23 cellular contexts compared by ENCODE assay signal in genomic region chr4:13977755-13978154, GRCh38.
DNase-seq lines count a peak whose midpoint lies in the region; ATAC-seq, FAIRE-seq and TF ChIP-seq lines count a peak whose summit lies in the region.
"Had no signal": no experiment of that assay in that cellular context is flagged by ENCODE, and none has a peak within 500 bp of the region (broad histone marks: within the 10 kb centered on the region; RNA-seq: fewer than 3 reads in every experiment).

No MANE protein-coding gene starts in this region.

- H3K27me3 Mint-ChIP-seq in activated CD8-positive, alpha-beta T cell treated with anti-CD3 and anti-CD28 coated beads for 36 hours = no peaks in the 10 kb centered on the region
- no peaks in the 10 kb centered on the region for H3K27me3 Mint-ChIP-seq in activated CD8-positive, alpha-beta T cell treated with anti-CD3 and anti-CD28 coated beads, Interleukin-2, amount 10 ng/mL, durations not matched to agents 7 days and 5 days (ENCODE audit: low read depth)
- H3K27me3 Mint-ChIP-seq: B cell had no signal

- H3K79me2 ChIP-seq in osteoblast (ENCODE audit: insufficient read depth, low read length) = no peaks in the 10 kb centered on the region

- no peaks in the 10 kb centered on the region for H3K36me3 Mint-ChIP-seq in activated CD8-positive, alpha-beta T cell treated with anti-CD3 and anti-CD28 coated beads for 36 hours (ENCODE audit: low read depth)
- H3K36me3 Mint-ChIP-seq in activated CD8-positive, alpha-beta T cell treated with anti-CD3 and anti-CD28 coated beads, Interleukin-2, amount 10 ng/mL, durations not matched to agents 7 days and 5 days (ENCODE audit: low read depth) = no peaks in the 10 kb centered on the region
- H3K36me3 Mint-ChIP-seq: CD8-positive, alpha-beta T cell had no signal

- no peaks in the 10 kb centered on the region for H3K9me3 ChIP-seq in osteoblast (ENCODE audit: low read depth, low read length)
- H3K9me3 ChIP-seq: BLaER1 treated with 17β-estradiol and CSF1 and Interleukin-3, amounts not matched to agents 10 nM and 100 nM had no signal

- POLR2A ChIA-PET in activated CD8-positive, alpha-beta T cell treated with anti-CD3 and anti-CD28 coated beads for 36 hours (lab: Charles Lee) = no interaction called here
- POLR2A ChIA-PET in activated CD8-positive, alpha-beta T cell treated with anti-CD3 and anti-CD28 coated beads, Interleukin-2, amount 10 ng/mL, durations not matched to agents 7 days and 5 days (lab: Charles Lee) = no interaction called here

- peak; percentile 8 for DNase-seq in activated CD8-positive, alpha-beta T cell treated with anti-CD3 and anti-CD28 coated beads for 36 hours
- no peak for DNase-seq in activated CD8-positive, alpha-beta T cell treated with anti-CD3 and anti-CD28 coated beads, Interleukin-2, amount 10 ng/mL, durations not matched to agents 7 days and 5 days
- DNase-seq in CMK (ENCODE audit: low read depth) (peak; percentile 56), bronchial epithelial cell (ENCODE audit: low read depth) (no peak), osteoblast (ENCODE audit: insufficient read length, low spot score, missing footprints) (no peak), Kasumi-1 (lab: John Stamatoyannopoulos, UW) (no peak)
- DNase-seq: 8988T; CD8-positive, alpha-beta T cell; COR-L47; DMS 273 treated with DMSO at 0.1 percent for 48 hours; DMS53; DND-41; EL; H7; HFFc6 had no signal

- ATAC-seq in activated CD8-positive, alpha-beta T cell treated with anti-CD3 and anti-CD28 coated beads for 36 hours = peak; percentile 30
- no peak for ATAC-seq in activated CD8-positive, alpha-beta T cell treated with anti-CD3 and anti-CD28 coated beads, Interleukin-2, amount 10 ng/mL, durations not matched to agents 7 days and 5 days
- no peak for ATAC-seq in GM18519 (IDR thresholded peaks at IDR 0.05; ENCODE audit: low FRiP score, unreplicated experiment)
- ATAC-seq: CD8-positive, alpha-beta T cell; GM12878; GM23338; HCT116; HepG2 had no signal

- peak; percentile 7 for FAIRE-seq in bronchial epithelial cell (lab: Jason Lieb, UNC)
- FAIRE-seq: GM12878, GM19239, HepG2 had no signal

- no peak overlapping the region for H3K27ac Mint-ChIP-seq in activated CD8-positive, alpha-beta T cell treated with anti-CD3 and anti-CD28 coated beads for 36 hours
- no peak overlapping the region for H3K27ac Mint-ChIP-seq in activated CD8-positive, alpha-beta T cell treated with anti-CD3 and anti-CD28 coated beads, Interleukin-2, amount 10 ng/mL, durations not matched to agents 7 days and 5 days
- H3K27ac Mint-ChIP-seq: B cell; CD8-positive, alpha-beta T cell; GM23338; HFFc6 had no signal

- no peak overlapping the region for H3K27ac ChIP-seq in osteoblast (ENCODE audit: low read depth, low read length)
- H3K27ac ChIP-seq: BLaER1 treated with 17β-estradiol and CSF1 and Interleukin-3, amounts not matched to agents 10 nM and 100 nM had no signal

- intact Hi-C loops in activated CD8-positive, alpha-beta T cell treated with anti-CD3 and anti-CD28 coated beads for 36 hours (cut with micrococcal nuclease) = no loop called here

- H3K4me1 Mint-ChIP-seq in activated CD8-positive, alpha-beta T cell treated with anti-CD3 and anti-CD28 coated beads for 36 hours (ENCODE audit: low read depth) = no peaks in the 10 kb centered on the region
- peaks cover 5% of the 10 kb centered on the region for H3K4me1 Mint-ChIP-seq in activated CD8-positive, alpha-beta T cell treated with anti-CD3 and anti-CD28 coated beads, Interleukin-2, amount 10 ng/mL, durations not matched to agents 7 days and 5 days (ENCODE audit: low read depth)
- H3K4me1 Mint-ChIP-seq: GM23338 had no signal

- no peak overlapping the region for H3K4me3 ChIP-seq in bronchial epithelial cell (ENCODE audit: low read depth, low read length)
- no peak overlapping the region for H3K4me3 ChIP-seq in osteoblast (ENCODE audit: insufficient read depth, low read length)
- H3K4me3 ChIP-seq: BLaER1 treated with 17β-estradiol and CSF1 and Interleukin-3, amounts not matched to agents 10 nM and 100 nM; GM12878; GM23338 had no signal

- peaks cover 15% of the 10 kb centered on the region for H3K4me1 ChIP-seq in osteoblast (ENCODE audit: insufficient read depth, low read length)
- H3K4me1 ChIP-seq: BLaER1 treated with 17β-estradiol and CSF1 and Interleukin-3, amounts not matched to agents 10 nM and 100 nM had no signal

- H2AFZ ChIP-seq in osteoblast (ENCODE audit: low read length) = peak overlapping the region; percentile 7
- H2AFZ ChIP-seq: GM23338 had no signal

- no peaks in the 10 kb centered on the region for H4K20me1 ChIP-seq in osteoblast (ENCODE audit: insufficient read depth, low read length)
- H4K20me1 ChIP-seq: BLaER1 treated with 17β-estradiol and CSF1 and Interleukin-3, amounts not matched to agents 10 nM and 100 nM had no signal

- no peak overlapping the region for H3K4me2 ChIP-seq in osteoblast (ENCODE audit: insufficient read depth, low read length)
- H3K4me2 ChIP-seq: BLaER1 treated with 17β-estradiol and CSF1 and Interleukin-3, amounts not matched to agents 10 nM and 100 nM; GM23338 had no signal

- TF ChIP-seq CTCF in activated CD8-positive, alpha-beta T cell treated with anti-CD3 and anti-CD28 coated beads for 36 hours (IDR thresholded peaks at IDR 0.05) = no peak
- TF ChIP-seq CTCF in bronchial epithelial cell (IDR thresholded peaks at IDR 0.05; ENCODE audit: insufficient read depth, low read length, severe bottlenecking) (no peak), osteoblast (IDR thresholded peaks at IDR 0.05; ENCODE audit: extremely low read depth, low read depth, low read length) (no peak)

- no peak overlapping the region for H3K4me3 Mint-ChIP-seq in activated CD8-positive, alpha-beta T cell treated with anti-CD3 and anti-CD28 coated beads for 36 hours
- H3K4me3 Mint-ChIP-seq in activated CD8-positive, alpha-beta T cell treated with anti-CD3 and anti-CD28 coated beads, Interleukin-2, amount 10 ng/mL, durations not matched to agents 7 days and 5 days = no peak overlapping the region
- H3K4me3 Mint-ChIP-seq: B cell; CD8-positive, alpha-beta T cell; GM23338; HFFc6 had no signal

- CTCF ChIA-PET in activated CD8-positive, alpha-beta T cell treated with anti-CD3 and anti-CD28 coated beads for 36 hours (lab: Charles Lee) = no interaction called here
- CTCF ChIA-PET in activated CD8-positive, alpha-beta T cell treated with anti-CD3 and anti-CD28 coated beads, Interleukin-2, amount 10 ng/mL, durations not matched to agents 7 days and 5 days (lab: Charles Lee) = no interaction called here

- H3K36me3 ChIP-seq in bronchial epithelial cell (ENCODE audit: control insufficient read depth, insufficient read depth, low read length) (no peaks in the 10 kb centered on the region), osteoblast (ENCODE audit: insufficient read depth, low read length) (no peaks in the 10 kb centered on the region)
- H3K36me3 ChIP-seq: BLaER1 treated with 17β-estradiol and CSF1 and Interleukin-3, amounts not matched to agents 10 nM and 100 nM had no signal

- no peaks in the 10 kb centered on the region for H3K9me3 Mint-ChIP-seq in activated CD8-positive, alpha-beta T cell treated with anti-CD3 and anti-CD28 coated beads for 36 hours
- peaks cover 3% of the 10 kb centered on the region for H3K9me3 Mint-ChIP-seq in activated CD8-positive, alpha-beta T cell treated with anti-CD3 and anti-CD28 coated beads, Interleukin-2, amount 10 ng/mL, durations not matched to agents 7 days and 5 days (ENCODE audit: insufficient read depth)
- H3K9me3 Mint-ChIP-seq: CD8-positive, alpha-beta T cell; HFFc6 had no signal

- H3K27me3 ChIP-seq in bronchial epithelial cell (ENCODE audit: control insufficient read depth, insufficient read depth, low read length) (no peaks in the 10 kb centered on the region), osteoblast (ENCODE audit: insufficient read depth, low read length) (no peaks in the 10 kb centered on the region)
- H3K27me3 ChIP-seq: BLaER1 treated with 17β-estradiol and CSF1 and Interleukin-3, amounts not matched to agents 10 nM and 100 nM had no signal

Comparison
In these comparisons a context has a peak if more than half of its experiments do, and no peak if none do; other contexts are left out.
1. DNase-seq: peak in activated CD8-positive, alpha-beta T cell treated with anti-CD3 and anti-CD28 coated beads for 36 hours (single experiment) and CMK (single experiment); none in activated CD8-positive, alpha-beta T cell treated with anti-CD3 and anti-CD28 coated beads, Interleukin-2, amount 10 ng/mL, durations not matched to agents 7 days and 5 days (single experiment), bronchial epithelial cell (single experiment), osteoblast (single experiment) and Kasumi-1 (0 of 2).